In genomic region chr14:23449314-23449713, GRCh38 we compare ENCODE assay signal across 25 cellular contexts. TPM values are rescaled to one million over a fixed set of nuclear protein-coding genes. Genes with fewer than 3 reads are reported as not detected.
"Had no signal": no experiment of that assay in that cellular context is flagged by ENCODE, and none has a peak within 500 bp of the region (broad histone marks: within the 10 kb centered on the region; RNA-seq: fewer than 3 reads in every experiment).

No MANE protein-coding gene starts in this region.

- H3K4me3 Mint-ChIP-seq: activated CD8-positive, alpha-beta T cell treated with anti-CD3 and anti-CD28 coated beads, Interleukin-2, amount 10 ng/mL, durations not matched to agents 7 days and 5 days; activated naive CD8-positive, alpha-beta T cell; activated T-helper 1 cell treated with anti-CD3 and anti-CD28 coated beads, Interleukin-12 subunit alpha, Interleukin-12 subunit beta, Interleukin-2, Interleukin-4 antibody, amounts not matched to agents 30 ng/mL and 10 ng/mL and 1 ng/mL, durations not matched to agents 14 hours and 24 hours and 36 hours; T-helper 1 cell treated with Interleukin-12 subunit alpha and Interleukin-12 subunit beta and Interleukin-4 antibody, amounts not matched to agents 30 μg/mL and 1 μg/mL, for 36 hours had no signal

- H3K36me3 Mint-ChIP-seq: activated naive CD8-positive, alpha-beta T cell had no signal

- ATAC-seq: activated CD4-positive, CD25-positive, alpha-beta regulatory T cell treated with anti-CD3 and anti-CD28 coated beads, Interleukin-2, amount 50 U/mL, for 24 hours; activated CD8-positive, alpha-beta T cell treated with anti-CD3 and anti-CD28 coated beads, Interleukin-2, amount 10 ng/mL, durations not matched to agents 7 days and 5 days; Panc1; SK-N-SH treated with all-trans-retinoic acid at 6 μM for 48 hours had no signal

- H3K27ac Mint-ChIP-seq: activated CD8-positive, alpha-beta T cell treated with anti-CD3 and anti-CD28 coated beads, Interleukin-2, amount 10 ng/mL, durations not matched to agents 7 days and 5 days; activated naive CD8-positive, alpha-beta T cell; activated T-helper 1 cell treated with anti-CD3 and anti-CD28 coated beads, Interleukin-12 subunit alpha, Interleukin-12 subunit beta, Interleukin-2, Interleukin-4 antibody, amounts not matched to agents 30 ng/mL and 10 ng/mL and 1 ng/mL, durations not matched to agents 14 hours and 24 hours and 36 hours; T-helper 1 cell treated with Interleukin-12 subunit alpha and Interleukin-12 subunit beta and Interleukin-4 antibody, amounts not matched to agents 30 μg/mL and 1 μg/mL, for 36 hours had no signal

- H3K36me3 ChIP-seq: brain microvascular endothelial cell, SJSA1 had no signal

- DNase-seq: activated CD4-positive, alpha-beta T cell treated with anti-CD3 and anti-CD28 coated beads for 48 hours; activated CD4-positive, alpha-beta T cell treated with anti-CD3 and anti-CD28 coated beads, Interleukin-2, amount 50 U/mL, for 4 hours; activated CD8-positive, alpha-beta T cell treated with anti-CD3 and anti-CD28 coated beads, Interleukin-2, amount 10 ng/mL, durations not matched to agents 7 days and 5 days; activated effector memory CD4-positive, alpha-beta T cell treated with Interleukin-2 at 50 U/mL for 16 hours; activated naive CD4-positive, alpha-beta T cell; brain microvascular endothelial cell; caudate nucleus; MM.1S; NCI-H1105; NCI-H1436; NCI-H187; NCI-H2081; NCI-H510A treated with DMSO at 0.1 percent for 48 hours; NCI-H69; NK-92 treated with Interleukin-12 subunit alpha and Interleukin-12 subunit beta, amount 100 ng/mL, for 24 hours; OCI-M1; RPMI8226; SHP77 had no signal

- H3K4me3 ChIP-seq: SJSA1 had no signal

- H3K27ac ChIP-seq: brain microvascular endothelial cell, SJSA1 had no signal

- H3K27me3 ChIP-seq: brain microvascular endothelial cell had no signal

- H3K9me3 Mint-ChIP-seq: activated T-helper 1 cell treated with anti-CD3 and anti-CD28 coated beads, Interleukin-12 subunit alpha, Interleukin-12 subunit beta, Interleukin-2, Interleukin-4 antibody, amounts not matched to agents 30 ng/mL and 10 ng/mL and 1 ng/mL, durations not matched to agents 14 hours and 24 hours and 36 hours; T-helper 1 cell treated with Interleukin-12 subunit alpha and Interleukin-12 subunit beta and Interleukin-4 antibody, amounts not matched to agents 30 μg/mL and 1 μg/mL, for 36 hours had no signal

- H3K4me1 ChIP-seq: SJSA1 had no signal

- H3K9me3 ChIP-seq: SJSA1 had no signal

RNA-seq across cellular contexts. Expression of gene MYH7, which starts 13.9 kb away (rescaled TPM):
- total RNA-seq: activated CD8-positive, alpha-beta T cell treated with anti-CD3 and anti-CD28 coated beads, Interleukin-2, amount 10 ng/mL, durations not matched to agents 7 days and 5 days; SJSA1 had no signal

RNA-seq across cellular contexts. Expression of gene MYH6, which starts 41.2 kb away (rescaled TPM):
- total RNA-seq: activated CD8-positive, alpha-beta T cell treated with anti-CD3 and anti-CD28 coated beads, Interleukin-2, amount 10 ng/mL, durations not matched to agents 7 days and 5 days; SJSA1 had no signal
